Comparison of ENCODE assay signal across 8 cellular contexts in genomic region chr6:106085687-106085983, GRCh38. TPM values are rescaled to one million over a fixed set of nuclear protein-coding genes. Genes with fewer than 3 reads are reported as not detected.
DNase-seq lines count a peak whose midpoint lies in the region; ATAC-seq and TF ChIP-seq lines count a peak whose summit lies in the region.

No MANE protein-coding gene starts in this region.

- peak overlapping the region; percentile 71 for H3K9ac ChIP-seq in adipocyte (ENCODE audit: low read length)

- no peak for TF ChIP-seq CTCF in left lung (IDR thresholded peaks at IDR 0.05)
- TF ChIP-seq CTCF in thoracic aorta (IDR thresholded peaks at IDR 0.05): no peak

- H3K9me3 ChIP-seq in adipocyte (ENCODE audit: control insufficient read depth, low read length) (no peaks in the 10 kb centered on the region), left lung (no peaks in the 10 kb centered on the region), thoracic aorta (no peaks in the 10 kb centered on the region)

- ATAC-seq in left lung (no peak), thoracic aorta (ENCODE audit: insufficient number of reproducible peaks, low FRiP score, low read depth) (no peak), HG03565 (IDR thresholded peaks at IDR 0.05; ENCODE audit: unreplicated experiment) (no peak)

- H3K27me3 ChIP-seq in adipocyte (replicated peaks; ENCODE audit: control insufficient read depth, insufficient read depth, low read length): no peaks in the 10 kb centered on the region
- H3K27me3 ChIP-seq in left lung: peaks cover 0 to 50% of the 10 kb centered on the region in 2 donors
- peaks cover 4% of the 10 kb centered on the region for H3K27me3 ChIP-seq in thoracic aorta (replicated peaks; ENCODE audit: insufficient read depth)

- H3K27me3 Mint-ChIP-seq in activated CD4-positive, alpha-beta T cell treated with anti-CD3 and anti-CD28 coated beads, Interleukin-2, amount 10 ng/mL, durations not matched to agents 24 days and 14 days: peaks cover 13% of the 10 kb centered on the region

- DNase-seq in activated CD4-positive, alpha-beta T cell treated with anti-CD3 and anti-CD28 coated beads, Interleukin-2, amount 10 ng/mL, durations not matched to agents 24 days and 14 days: no peak
- DNase-seq in activated CD4-positive, alpha-beta T cell treated with anti-CD3 and anti-CD28 coated beads for 48 hours: no peak
- peak; percentile 53 for DNase-seq in adipocyte (ENCODE audit: low read depth)
- DNase-seq in left lung: no peak
- DNase-seq in thoracic aorta (ENCODE audit: low spot score): no peak
- no peak for DNase-seq in AG08395 (ENCODE audit: low spot score)
- no peak for DNase-seq in NCI-H1105 treated with DMSO at 0.1 percent for 48 hours (lab: John Stamatoyannopoulos, UW)

- intact Hi-C loops in activated CD4-positive, alpha-beta T cell treated with anti-CD3 and anti-CD28 coated beads, Interleukin-2, amount 10 ng/mL, durations not matched to agents 24 days and 14 days (cut with micrococcal nuclease): loop anchor here (2.0 kb wide), 1 partner anchor 291 kb away; no protein-coding TSS in a partner anchor
- intact Hi-C loops in left lung (cut with DNase I): loop anchor here in 1 of 2 donors (10.0 kb wide), 1 partner anchor 91 kb away; no protein-coding TSS in a partner anchor

- H3K27ac ChIP-seq in left lung (peak overlapping the region; percentile 69 to 87), thoracic aorta (peak overlapping the region in 1 of 2 donors; percentile 26)

- H3K36me3 Mint-ChIP-seq in activated CD4-positive, alpha-beta T cell treated with anti-CD3 and anti-CD28 coated beads, Interleukin-2, amount 10 ng/mL, durations not matched to agents 24 days and 14 days (ENCODE audit: low read depth): peaks cover 34% of the 10 kb centered on the region

- H3K4me1 ChIP-seq in adipocyte (ENCODE audit: control insufficient read depth, insufficient read depth, low read length) (peaks cover 40% of the 10 kb centered on the region), left lung (peaks cover 0 to 66% of the 10 kb centered on the region in 2 donors), thoracic aorta (ENCODE audit: control insufficient read depth in 1 of 2, low read depth in 2 of 2) (peaks cover 8 to 26% of the 10 kb centered on the region in 2 donors)

- H3K27ac Mint-ChIP-seq in activated CD4-positive, alpha-beta T cell treated with anti-CD3 and anti-CD28 coated beads, Interleukin-2, amount 10 ng/mL, durations not matched to agents 24 days and 14 days: peak overlapping the region; percentile 87

- no peaks in the 10 kb centered on the region for H3K36me3 ChIP-seq in adipocyte (ENCODE audit: control insufficient read depth, insufficient read depth, low read length, severe bottlenecking)
- H3K36me3 ChIP-seq in left lung: no peaks in the 10 kb centered on the region
- H3K36me3 ChIP-seq in thoracic aorta: no peaks in the 10 kb centered on the region

- peaks cover 69% of the 10 kb centered on the region for H3K4me1 Mint-ChIP-seq in activated CD4-positive, alpha-beta T cell treated with anti-CD3 and anti-CD28 coated beads, Interleukin-2, amount 10 ng/mL, durations not matched to agents 24 days and 14 days

- H3K4me3 ChIP-seq in adipocyte (ENCODE audit: low read length) (peak overlapping the region; percentile 87), left lung (peak overlapping the region; percentile 37 to 51), thoracic aorta (peak overlapping the region; percentile 69)

- H3K4me3 Mint-ChIP-seq in activated CD4-positive, alpha-beta T cell treated with anti-CD3 and anti-CD28 coated beads, Interleukin-2, amount 10 ng/mL, durations not matched to agents 24 days and 14 days: peak overlapping the region; percentile 93

- H3K9me3 Mint-ChIP-seq in activated CD4-positive, alpha-beta T cell treated with anti-CD3 and anti-CD28 coated beads, Interleukin-2, amount 10 ng/mL, durations not matched to agents 24 days and 14 days: no peaks in the 10 kb centered on the region

RNA-seq across cellular contexts. Expression of gene PRDM1, which starts 0.5 kb away (rescaled TPM):
- total RNA-seq in activated CD4-positive, alpha-beta T cell treated with anti-CD3 and anti-CD28 coated beads, Interleukin-2, amount 10 ng/mL, durations not matched to agents 24 days and 14 days: 35.9 and 37.4 TPM in 2 replicates
- 10 to 100 TPM in 1 of 2 donors, 1 to 10 TPM in 1; 7.9 to 11.1 TPM for total RNA-seq in left lung
- 1 to 10 TPM; 4.1 to 7.9 TPM for total RNA-seq in thoracic aorta
